26 cellular contexts compared by ENCODE assay signal in genomic region chr11:8713760-8714159, GRCh38. TPM values are rescaled to one million over a fixed set of nuclear protein-coding genes. Genes with fewer than 3 reads are reported as not detected.
DNase-seq lines count a peak whose midpoint lies in the region; ATAC-seq and TF ChIP-seq lines count a peak whose summit lies in the region.
"Had no signal": no experiment of that assay in that cellular context is flagged by ENCODE, and none has a peak within 500 bp of the region (broad histone marks: within the 10 kb centered on the region; RNA-seq: fewer than 3 reads in every experiment).

No MANE protein-coding gene starts in this region.

- TF ChIP-seq POLR2A in breast epithelium (IDR thresholded peaks at IDR 0.05) (no peak), uterus (IDR thresholded peaks at IDR 0.05) (no peak)

- in situ Hi-C loops in mammary epithelial cell (cut with MboI; ENCODE audit: low sequenced_read_pairs in 2 of 2): no loop called here

- intact Hi-C loops in breast epithelium (cut with DNase I; ENCODE audit: low total_unique reads) (loop anchor here (10.0 kb wide), 1 partner anchor 91 kb away; no protein-coding TSS in a partner anchor), mammary epithelial cell (cut with micrococcal nuclease) (no loop called here), uterus (cut with DNase I; ENCODE audit: low total_unique reads) (no loop called here)

- CTCF ChIA-PET in mammary epithelial cell (lab: Charles Lee; ENCODE audit: low non-redundant PET): interaction anchor here (0.6 kb wide), 1 partner anchor 793 kb away, joined by 4 read pairs; no protein-coding TSS in a partner anchor

- peaks cover under 1% of the 10 kb centered on the region for H3F3A ChIP-seq in neural progenitor cell (ENCODE audit: low read depth)

- H3K9ac ChIP-seq in mammary epithelial cell (ENCODE audit: insufficient read depth, low read length) (no peak overlapping the region), neural progenitor cell (no peak overlapping the region)

- no peaks in the 10 kb centered on the region for H3K36me3 ChIP-seq in breast epithelium
- H3K36me3 ChIP-seq in mammary epithelial cell (ENCODE audit: insufficient read depth, low read length): peaks cover 3% of the 10 kb centered on the region
- peaks cover 54% of the 10 kb centered on the region for H3K36me3 ChIP-seq in right atrium auricular region
- no peaks in the 10 kb centered on the region for H3K36me3 ChIP-seq in neural progenitor cell
- H3K36me3 ChIP-seq in uterus: no peaks in the 10 kb centered on the region
- H3K36me3 ChIP-seq: neutrophil, prostate gland had no signal

- peaks cover 24% of the 10 kb centered on the region for H3K4me1 Mint-ChIP-seq in neural progenitor cell

- peak overlapping the region; percentile 87 to 98 for H3K27ac ChIP-seq in breast epithelium
- H3K27ac ChIP-seq in mammary epithelial cell (ENCODE audit: insufficient read depth, low read depth, low read length): no peak overlapping the region
- H3K27ac ChIP-seq in right atrium auricular region: peak overlapping the region; percentile 83 to 94
- H3K27ac ChIP-seq in neural progenitor cell: no peak overlapping the region
- H3K27ac ChIP-seq in uterus: peak overlapping the region; percentile 94 to 99
- H3K27ac ChIP-seq: 22Rv1, neutrophil, prostate gland, upper lobe of right lung, WERI-Rb-1 had no signal

- peaks cover 4% of the 10 kb centered on the region for H3K79me2 ChIP-seq in mammary epithelial cell (ENCODE audit: insufficient read depth, low read length)
- H3K79me2 ChIP-seq in neural progenitor cell (ENCODE audit: low read depth): no peaks in the 10 kb centered on the region

- H2AFZ ChIP-seq in mammary epithelial cell (ENCODE audit: low read depth, low read length) (no peak overlapping the region), neural progenitor cell (replicated peaks) (no peak overlapping the region)

- H3K4me2 ChIP-seq in mammary epithelial cell (ENCODE audit: insufficient read depth, low read depth, low read length) (no peak overlapping the region), neural progenitor cell (no peak overlapping the region)

- H3K27ac Mint-ChIP-seq in neural progenitor cell: peak overlapping the region; percentile 63
- H3K27ac Mint-ChIP-seq: activated naive CD8-positive, alpha-beta T cell had no signal

- H3K4me3 ChIP-seq in breast epithelium (no peak overlapping the region), mammary epithelial cell (replicated peaks in 1 of 3; ENCODE audit: insufficient read depth in 1 of 3, low read depth in 2 of 3, low read length in 3 of 3) (no peak overlapping the region), right atrium auricular region (no peak overlapping the region), neural progenitor cell (no peak overlapping the region), uterus (no peak overlapping the region)
- H3K4me3 ChIP-seq: prostate gland, upper lobe of right lung had no signal

- dilution Hi-C loops in mammary epithelial cell (cut with HindIII; ENCODE audit: low sequenced_read_pairs): no loop called here

- H3K9me3 ChIP-seq in breast epithelium (no peaks in the 10 kb centered on the region), mammary epithelial cell (replicated peaks; ENCODE audit: insufficient read depth, low read length) (no peaks in the 10 kb centered on the region), right atrium auricular region (no peaks in the 10 kb centered on the region), neural progenitor cell (ENCODE audit: low read depth) (no peaks in the 10 kb centered on the region), uterus (no peaks in the 10 kb centered on the region)
- H3K9me3 ChIP-seq: neutrophil, prostate gland, upper lobe of right lung had no signal

- H3K27me3 Mint-ChIP-seq in neural progenitor cell (ENCODE audit: insufficient read depth, low read depth): peaks cover 4% of the 10 kb centered on the region
- H3K27me3 Mint-ChIP-seq: activated naive CD8-positive, alpha-beta T cell; CD4-positive, CD25-positive, alpha-beta regulatory T cell; IgD-negative memory B cell had no signal

- H3K36me3 Mint-ChIP-seq in neural progenitor cell: peaks cover 45% of the 10 kb centered on the region
- H3K36me3 Mint-ChIP-seq: activated naive CD8-positive, alpha-beta T cell; CD4-positive, CD25-positive, alpha-beta regulatory T cell; IgD-negative memory B cell had no signal

- 96% methylated on average over 5 of the region's 5 CpGs for WGBS in mammary epithelial cell (ENCODE audit: low coverage, missing lambda C conversion rate)

- TF ChIP-seq CTCF in breast epithelium (IDR thresholded peaks at IDR 0.05): no peak
- no peak for TF ChIP-seq CTCF in mammary epithelial cell (conservative IDR thresholded peaks at IDR 0.05 in 1 of 2, IDR thresholded peaks at IDR 0.05 in 1 of 2; ENCODE audit: extremely low read depth in 1 of 2, insufficient read depth in 1 of 2, low read depth in 1 of 2, low read length in 2 of 2)
- no peak for TF ChIP-seq CTCF in right atrium auricular region (IDR thresholded peaks at IDR 0.05)
- no peak for TF ChIP-seq CTCF in neural progenitor cell (IDR thresholded peaks at IDR 0.05)
- no peak for TF ChIP-seq CTCF in uterus (IDR thresholded peaks at IDR 0.05)

- H3K9me3 Mint-ChIP-seq in neural progenitor cell: no peaks in the 10 kb centered on the region
- H3K9me3 Mint-ChIP-seq: IgD-negative memory B cell had no signal

- no TSS peak for BruUV-seq in mammary epithelial cell (replicated peaks; lab: Mats Ljungman, UMichigan)

- H3K4me3 Mint-ChIP-seq in neural progenitor cell: no peak overlapping the region
- H3K4me3 Mint-ChIP-seq: activated naive CD8-positive, alpha-beta T cell; CD4-positive, CD25-positive, alpha-beta regulatory T cell had no signal

- H4K20me1 ChIP-seq in mammary epithelial cell (ENCODE audit: insufficient read depth, low read length) (no peaks in the 10 kb centered on the region), neural progenitor cell (ENCODE audit: low read depth) (no peaks in the 10 kb centered on the region)

- H3K27me3 ChIP-seq in breast epithelium: no peaks in the 10 kb centered on the region
- H3K27me3 ChIP-seq in mammary epithelial cell (ENCODE audit: insufficient read depth, low read length): no peaks in the 10 kb centered on the region
- H3K27me3 ChIP-seq in right atrium auricular region: no peaks in the 10 kb centered on the region
- no peaks in the 10 kb centered on the region for H3K27me3 ChIP-seq in neural progenitor cell
- H3K27me3 ChIP-seq in uterus: no peaks in the 10 kb centered on the region
- H3K27me3 ChIP-seq: neutrophil, upper lobe of right lung had no signal

- no peak for ATAC-seq in GM19463 (IDR thresholded peaks at IDR 0.05; ENCODE audit: unreplicated experiment)
- ATAC-seq: upper lobe of right lung had no signal

- peaks cover 14 to 42% of the 10 kb centered on the region in 2 donors for H3K4me1 ChIP-seq in breast epithelium
- H3K4me1 ChIP-seq in mammary epithelial cell (ENCODE audit: insufficient read depth, low read length): peaks cover 30% of the 10 kb centered on the region
- peaks cover 0 to 77% of the 10 kb centered on the region in 2 donors for H3K4me1 ChIP-seq in right atrium auricular region
- peaks cover 7% of the 10 kb centered on the region for H3K4me1 ChIP-seq in neural progenitor cell
- peaks cover 20 to 41% of the 10 kb centered on the region in 2 donors for H3K4me1 ChIP-seq in uterus

- DNase-seq in breast epithelium (ENCODE audit: low spot score in 2 of 2) (no peak), mammary epithelial cell (no peak), right atrium auricular region (ENCODE audit: low spot score) (no peak), neural progenitor cell (ENCODE audit: low spot score) (no peak), uterus (no peak), HK-2 (ENCODE audit: unreplicated experiment) (no peak), NCI-H2029 (lab: John Stamatoyannopoulos, UW) (no peak)
- DNase-seq: activated CD4-positive, alpha-beta T cell treated with anti-CD3 and anti-CD28 coated beads for 48 hours; activated CD8-positive, alpha-beta memory T cell treated with anti-CD3 and anti-CD28 coated beads for 24 hours; activated effector memory CD4-positive, alpha-beta T cell treated with Interleukin-2 at 50 U/mL for 16 hours; CD4-positive, CD25-positive, alpha-beta regulatory T cell; dermis blood vessel endothelial cell; islet precursor cell; NCI-H1092; NCI-H187 treated with DMSO at 0.1 percent for 48 hours; NCI-H524 treated with DMSO at 0.1 percent for 48 hours; SW 1271; T-helper 9 cell; upper lobe of right lung; WERI-Rb-1 had no signal

RNA-seq across cellular contexts. Expression of gene RPL27A, which starts 31.2 kb away (rescaled TPM):
- total RNA-seq in breast epithelium: 1,000 to 10,000 TPM in 2 of 3 donors, 100 to 1,000 TPM in 1; 907 to 1,119 (median 1,000) TPM
- total RNA-seq in mammary epithelial cell: 100 to 1,000 TPM; 473 to 864 TPM
- polyA plus RNA-seq in mammary epithelial cell: 1,200 TPM
- polyA minus RNA-seq in mammary epithelial cell: 617 TPM
- 100 to 1,000 TPM; 598 to 620 TPM for total RNA-seq in right atrium auricular region
- 1,116 and 1,250 TPM in 2 replicates for total RNA-seq in neural progenitor cell (ENCODE audit: low replicate concordance)
- total RNA-seq in uterus: 1,000 to 10,000 TPM in 2 of 4 donors, 100 to 1,000 TPM in 2; 505 to 3,151 (median 1,895) TPM

RNA-seq across cellular contexts. Expression of gene TRIM66, which starts 31.3 kb away (rescaled TPM):
- total RNA-seq in breast epithelium: 10 to 100 TPM in 2 of 3 donors, 1 to 10 TPM in 1; 6.6 to 12.7 (median 11.5) TPM
- total RNA-seq in mammary epithelial cell: 10 to 100 TPM in 1 of 2 donors, 1 to 10 TPM in 1; 7.0 to 17.5 TPM
- polyA plus RNA-seq in mammary epithelial cell: 2.2 TPM
- 8.9 TPM for polyA minus RNA-seq in mammary epithelial cell
- total RNA-seq in right atrium auricular region: 1 to 10 TPM in 1 of 2 donors, under 1 TPM in 1; 0.56 to 3.7 TPM
- total RNA-seq in neural progenitor cell (ENCODE audit: low replicate concordance): 0.95 and 3.6 TPM in 2 replicates
- total RNA-seq in uterus: 10 to 100 TPM in 2 of 4 donors, 1 to 10 TPM in 2; 7.4 to 18.2 (median 10.5) TPM

Comparison
In these comparisons a context has a peak if more than half of its experiments do, and no peak if none do; other contexts are left out.
1. H3K27ac ChIP-seq: peak in breast epithelium (2 of 2), right atrium auricular region (2 of 2) and uterus (2 of 2); none in mammary epithelial cell (single experiment) and neural progenitor cell (single experiment).